In the genomic region with DNA sequence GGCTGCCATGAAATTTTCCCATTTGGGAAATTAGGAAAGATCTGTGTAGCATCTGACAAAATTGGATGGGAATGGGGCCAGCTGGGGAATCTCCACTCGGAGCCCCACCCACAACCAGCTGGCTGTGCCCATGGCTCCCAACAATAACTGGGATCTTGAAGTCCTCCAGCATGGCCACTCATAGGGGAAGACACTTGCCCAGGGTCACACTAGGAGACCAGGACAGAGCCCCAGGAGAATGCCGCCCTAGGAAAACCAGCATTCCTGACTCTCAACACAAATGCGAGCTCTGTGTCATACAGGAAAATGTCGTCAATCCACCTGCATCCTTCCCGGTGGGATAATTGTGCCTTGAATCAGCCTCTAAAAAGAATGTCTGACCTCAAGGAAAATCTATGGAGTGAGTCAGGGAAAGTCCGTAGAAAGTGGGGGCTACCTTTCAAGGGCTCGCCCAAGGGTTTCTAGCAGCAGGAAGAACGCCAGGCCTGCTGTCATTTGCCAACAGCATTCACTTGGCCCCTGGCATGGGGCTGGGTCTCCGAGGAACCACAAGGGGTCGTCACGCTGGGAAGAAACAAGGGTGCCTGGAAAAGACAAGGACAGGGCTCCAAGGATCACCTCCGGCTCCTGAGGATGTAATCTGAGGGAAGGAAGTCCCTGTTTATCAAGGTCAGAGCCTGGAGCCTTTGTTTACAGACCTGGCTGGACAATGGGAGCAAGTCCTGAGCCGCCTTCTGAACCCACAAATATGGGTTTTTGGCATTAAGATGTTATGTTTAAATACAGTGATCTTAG, we compare ENCODE assay signal across 2 cellular contexts.
TF ChIP-seq lines count a peak whose summit lies in the region.

No MANE protein-coding gene starts in this region.

TF ChIP-seq in GM23338, 12 proteins besides CTCF, POLR2A, EP300 and RAD21 (continued from another document):
- TF ChIP-seq, protein P1, sequence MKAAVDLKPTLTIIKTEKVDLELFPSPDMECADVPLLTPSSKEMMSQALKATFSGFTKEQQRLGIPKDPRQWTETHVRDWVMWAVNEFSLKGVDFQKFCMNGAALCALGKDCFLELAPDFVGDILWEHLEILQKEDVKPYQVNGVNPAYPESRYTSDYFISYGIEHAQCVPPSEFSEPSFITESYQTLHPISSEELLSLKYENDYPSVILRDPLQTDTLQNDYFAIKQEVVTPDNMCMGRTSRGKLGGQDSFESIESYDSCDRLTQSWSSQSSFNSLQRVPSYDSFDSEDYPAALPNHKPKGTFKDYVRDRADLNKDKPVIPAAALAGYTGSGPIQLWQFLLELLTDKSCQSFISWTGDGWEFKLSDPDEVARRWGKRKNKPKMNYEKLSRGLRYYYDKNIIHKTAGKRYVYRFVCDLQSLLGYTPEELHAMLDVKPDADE (IDR thresholded peaks at IDR 0.05): no peak

TF ChIP-seq in WTC11, 78 proteins besides CTCF, POLR2A, EP300 and RAD21 (continued from another document):
- TF ChIP-seq, protein P2, sequence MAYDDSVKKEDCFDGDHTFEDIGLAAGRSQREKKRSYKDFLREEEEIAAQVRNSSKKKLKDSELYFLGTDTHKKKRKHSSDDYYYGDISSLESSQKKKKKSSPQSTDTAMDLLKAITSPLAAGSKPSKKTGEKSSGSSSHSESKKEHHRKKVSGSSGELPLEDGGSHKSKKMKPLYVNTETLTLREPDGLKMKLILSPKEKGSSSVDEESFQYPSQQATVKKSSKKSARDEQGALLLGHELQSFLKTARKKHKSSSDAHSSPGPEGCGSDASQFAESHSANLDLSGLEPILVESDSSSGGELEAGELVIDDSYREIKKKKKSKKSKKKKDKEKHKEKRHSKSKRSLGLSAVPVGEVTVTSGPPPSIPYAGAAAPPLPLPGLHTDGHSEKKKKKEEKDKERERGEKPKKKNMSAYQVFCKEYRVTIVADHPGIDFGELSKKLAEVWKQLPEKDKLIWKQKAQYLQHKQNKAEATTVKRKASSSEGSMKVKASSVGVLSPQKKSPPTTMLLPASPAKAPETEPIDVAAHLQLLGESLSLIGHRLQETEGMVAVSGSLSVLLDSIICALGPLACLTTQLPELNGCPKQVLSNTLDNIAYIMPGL (CRISPR knock-in tag; IDR thresholded peaks at IDR 0.05): no peak
- no peak for TF ChIP-seq ZBTB21 (CRISPR knock-in tag; IDR thresholded peaks at IDR 0.05; ENCODE audit: borderline replicate concordance)
- TF ChIP-seq, protein P3, sequence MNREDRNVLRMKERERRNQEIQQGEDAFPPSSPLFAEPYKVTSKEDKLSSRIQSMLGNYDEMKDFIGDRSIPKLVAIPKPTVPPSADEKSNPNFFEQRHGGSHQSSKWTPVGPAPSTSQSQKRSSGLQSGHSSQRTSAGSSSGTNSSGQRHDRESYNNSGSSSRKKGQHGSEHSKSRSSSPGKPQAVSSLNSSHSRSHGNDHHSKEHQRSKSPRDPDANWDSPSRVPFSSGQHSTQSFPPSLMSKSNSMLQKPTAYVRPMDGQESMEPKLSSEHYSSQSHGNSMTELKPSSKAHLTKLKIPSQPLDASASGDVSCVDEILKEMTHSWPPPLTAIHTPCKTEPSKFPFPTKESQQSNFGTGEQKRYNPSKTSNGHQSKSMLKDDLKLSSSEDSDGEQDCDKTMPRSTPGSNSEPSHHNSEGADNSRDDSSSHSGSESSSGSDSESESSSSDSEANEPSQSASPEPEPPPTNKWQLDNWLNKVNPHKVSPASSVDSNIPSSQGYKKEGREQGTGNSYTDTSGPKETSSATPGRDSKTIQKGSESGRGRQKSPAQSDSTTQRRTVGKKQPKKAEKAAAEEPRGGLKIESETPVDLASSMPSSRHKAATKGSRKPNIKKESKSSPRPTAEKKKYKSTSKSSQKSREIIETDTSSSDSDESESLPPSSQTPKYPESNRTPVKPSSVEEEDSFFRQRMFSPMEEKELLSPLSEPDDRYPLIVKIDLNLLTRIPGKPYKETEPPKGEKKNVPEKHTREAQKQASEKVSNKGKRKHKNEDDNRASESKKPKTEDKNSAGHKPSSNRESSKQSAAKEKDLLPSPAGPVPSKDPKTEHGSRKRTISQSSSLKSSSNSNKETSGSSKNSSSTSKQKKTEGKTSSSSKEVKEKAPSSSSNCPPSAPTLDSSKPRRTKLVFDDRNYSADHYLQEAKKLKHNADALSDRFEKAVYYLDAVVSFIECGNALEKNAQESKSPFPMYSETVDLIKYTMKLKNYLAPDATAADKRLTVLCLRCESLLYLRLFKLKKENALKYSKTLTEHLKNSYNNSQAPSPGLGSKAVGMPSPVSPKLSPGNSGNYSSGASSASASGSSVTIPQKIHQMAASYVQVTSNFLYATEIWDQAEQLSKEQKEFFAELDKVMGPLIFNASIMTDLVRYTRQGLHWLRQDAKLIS (CRISPR knock-in tag; IDR thresholded peaks at IDR 0.05; ENCODE audit: borderline replicate concordance): no peak
- no peak for TF ChIP-seq SP1 (CRISPR knock-in tag; conservative IDR thresholded peaks at IDR 0.05)
- no peak for TF ChIP-seq KAT7 (CRISPR knock-in tag; IDR thresholded peaks at IDR 0.05; ENCODE audit: borderline replicate concordance)
- no peak for TF ChIP-seq MXD4 (CRISPR knock-in tag; IDR thresholded peaks at IDR 0.05; ENCODE audit: borderline replicate concordance)
- TF ChIP-seq, protein P4, sequence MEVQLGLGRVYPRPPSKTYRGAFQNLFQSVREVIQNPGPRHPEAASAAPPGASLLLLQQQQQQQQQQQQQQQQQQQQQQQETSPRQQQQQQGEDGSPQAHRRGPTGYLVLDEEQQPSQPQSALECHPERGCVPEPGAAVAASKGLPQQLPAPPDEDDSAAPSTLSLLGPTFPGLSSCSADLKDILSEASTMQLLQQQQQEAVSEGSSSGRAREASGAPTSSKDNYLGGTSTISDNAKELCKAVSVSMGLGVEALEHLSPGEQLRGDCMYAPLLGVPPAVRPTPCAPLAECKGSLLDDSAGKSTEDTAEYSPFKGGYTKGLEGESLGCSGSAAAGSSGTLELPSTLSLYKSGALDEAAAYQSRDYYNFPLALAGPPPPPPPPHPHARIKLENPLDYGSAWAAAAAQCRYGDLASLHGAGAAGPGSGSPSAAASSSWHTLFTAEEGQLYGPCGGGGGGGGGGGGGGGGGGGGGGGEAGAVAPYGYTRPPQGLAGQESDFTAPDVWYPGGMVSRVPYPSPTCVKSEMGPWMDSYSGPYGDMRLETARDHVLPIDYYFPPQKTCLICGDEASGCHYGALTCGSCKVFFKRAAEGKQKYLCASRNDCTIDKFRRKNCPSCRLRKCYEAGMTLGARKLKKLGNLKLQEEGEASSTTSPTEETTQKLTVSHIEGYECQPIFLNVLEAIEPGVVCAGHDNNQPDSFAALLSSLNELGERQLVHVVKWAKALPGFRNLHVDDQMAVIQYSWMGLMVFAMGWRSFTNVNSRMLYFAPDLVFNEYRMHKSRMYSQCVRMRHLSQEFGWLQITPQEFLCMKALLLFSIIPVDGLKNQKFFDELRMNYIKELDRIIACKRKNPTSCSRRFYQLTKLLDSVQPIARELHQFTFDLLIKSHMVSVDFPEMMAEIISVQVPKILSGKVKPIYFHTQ (CRISPR knock-in tag; IDR thresholded peaks at IDR 0.05): no peak
- TF ChIP-seq RORB (CRISPR knock-in tag; IDR thresholded peaks at IDR 0.05): no peak
- no peak for TF ChIP-seq IRF2 (CRISPR knock-in tag; IDR thresholded peaks at IDR 0.05; ENCODE audit: borderline replicate concordance, low read depth)
- TF ChIP-seq ZNF671 (CRISPR knock-in tag; IDR thresholded peaks at IDR 0.05): no peak
- no peak for TF ChIP-seq NFYB (CRISPR knock-in tag; conservative IDR thresholded peaks at IDR 0.05; ENCODE audit: low read depth)
- TF ChIP-seq, protein P5, sequence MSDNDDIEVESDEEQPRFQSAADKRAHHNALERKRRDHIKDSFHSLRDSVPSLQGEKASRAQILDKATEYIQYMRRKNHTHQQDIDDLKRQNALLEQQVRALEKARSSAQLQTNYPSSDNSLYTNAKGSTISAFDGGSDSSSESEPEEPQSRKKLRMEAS (CRISPR knock-in tag; IDR thresholded peaks at IDR 0.05): no peak
